In the genomic region with DNA sequence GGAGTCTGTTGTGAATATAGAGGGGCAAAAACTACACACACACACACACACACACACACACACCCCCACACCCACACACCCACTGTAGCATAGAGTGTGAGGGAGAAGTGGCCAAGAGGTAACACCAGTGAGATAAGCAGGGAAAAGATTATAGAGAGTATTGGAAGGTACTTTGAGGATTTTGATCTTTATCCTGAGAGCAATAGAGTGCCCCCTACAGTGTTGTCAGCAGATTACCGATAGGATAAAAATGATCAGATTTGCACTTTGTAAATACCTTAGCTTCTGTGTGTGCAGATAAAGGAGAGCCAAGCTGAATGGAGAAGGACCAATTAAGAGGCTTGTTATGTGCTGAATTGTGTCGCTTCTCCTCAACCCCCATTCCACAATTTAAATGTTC, we compare ENCODE assay signal across 14 cellular contexts. TPM values are rescaled to one million over a fixed set of nuclear protein-coding genes. Genes with fewer than 3 reads are reported as not detected.
A peak's percentile ranks its signal among the peaks of the same experiment; 100 is the strongest.
DNase-seq lines count a peak whose midpoint lies in the region; ATAC-seq, FAIRE-seq and TF ChIP-seq lines count a peak whose summit lies in the region.
"Had no signal": no experiment of that assay in that cellular context is flagged by ENCODE, and none has a peak within 500 bp of the region (broad histone marks: within the 10 kb centered on the region; RNA-seq: fewer than 3 reads in every experiment).

No MANE protein-coding gene starts in this region.

- H3K9me3 ChIP-seq in H9 (ENCODE audit: control insufficient read depth, low read depth, low read length), result no peaks in the 10 kb centered on the region
- H3K9me3 ChIP-seq in WERI-Rb-1 (ENCODE audit: severe bottlenecking), result no peaks in the 10 kb centered on the region
- H3K9me3 ChIP-seq: colonic mucosa, heart left ventricle, thyroid gland had no signal

- peak; percentile 61 for FAIRE-seq in D721Med (lab: Jason Lieb, UNC)

- H3K4me3 ChIP-seq in WERI-Rb-1 (ENCODE audit: low read depth, low read length) (no peak overlapping the region), coronary artery (no peak overlapping the region)
- H3K4me3 ChIP-seq: colonic mucosa, heart left ventricle, thyroid gland had no signal

- H3K27ac Mint-ChIP-seq in H9, result no peak overlapping the region
- H3K27ac Mint-ChIP-seq: IgD-negative memory B cell had no signal

- DNase-seq in D721Med (ENCODE audit: insufficient read length, low spot score), result no peak
- DNase-seq in H9, result no peak
- no peak for DNase-seq in WERI-Rb-1
- DNase-seq in lung microvascular endothelial cell (ENCODE audit: low read depth in 2 of 2), result peak; percentile 1 to 2
- no peak for DNase-seq in coronary artery (ENCODE audit: low spot score)
- no peak for DNase-seq in HT-29 (ENCODE audit: low spot score)
- no peak for DNase-seq in NCI-H187 treated with DMSO at 0.1 percent for 48 hours (lab: John Stamatoyannopoulos, UW)
- DNase-seq: activated naive CD4-positive, alpha-beta T cell treated with Interleukin-2 at 50 U/mL for 16 hours; colonic mucosa; heart left ventricle; NCI-H446; thyroid gland had no signal

- no peak overlapping the region for H3K9ac ChIP-seq in H9 (ENCODE audit: extremely low read depth, insufficient read length, low read length)

- no peak overlapping the region for H3K4me3 Mint-ChIP-seq in H9
- H3K4me3 Mint-ChIP-seq: IgD-negative memory B cell had no signal

- no peak overlapping the region for H2BK120ac ChIP-seq in H9 (ENCODE audit: low read depth, low read length, poor library complexity, severe bottlenecking)

- TF ChIP-seq CTCF in D721Med (IDR thresholded peaks at IDR 0.05; ENCODE audit: insufficient read depth, missing control alignments), result peak; percentile 38
- peak; percentile 51; the same call in 2 of the 3 replicates for TF ChIP-seq CTCF in H9 (conservative IDR thresholded peaks at IDR 0.05)
- TF ChIP-seq CTCF in WERI-Rb-1 (IDR thresholded peaks at IDR 0.05; ENCODE audit: low read depth, low read length), result peak; percentile 56
- TF ChIP-seq CTCF in coronary artery (IDR thresholded peaks at IDR 0.05), result no peak

- H3K27me3 ChIP-seq in H9 (ENCODE audit: insufficient read depth, low read length) (no peaks in the 10 kb centered on the region), WERI-Rb-1 (ENCODE audit: insufficient read depth, low read depth, severe bottlenecking) (no peaks in the 10 kb centered on the region)
- H3K27me3 ChIP-seq: colonic mucosa, heart left ventricle, thyroid gland had no signal

- no peak overlapping the region for H3K27ac ChIP-seq in H9 (ENCODE audit: insufficient read length, low read depth, low read length)
- no peak overlapping the region for H3K27ac ChIP-seq in WERI-Rb-1
- H3K27ac ChIP-seq in coronary artery, result no peak overlapping the region
- H3K27ac ChIP-seq: colonic mucosa, heart left ventricle, thyroid gland had no signal

- no peak overlapping the region for H2BK15ac ChIP-seq in H9 (ENCODE audit: low read depth, low read length)

- no peak overlapping the region for H2AK5ac ChIP-seq in H9 (ENCODE audit: insufficient read length, low read length)

- no peak overlapping the region for H2BK12ac ChIP-seq in H9 (ENCODE audit: insufficient read length, low read depth, low read length)

- no peak overlapping the region for H4K5ac ChIP-seq in H9 (ENCODE audit: insufficient read length, low read depth, low read length)

- H3K36me3 Mint-ChIP-seq in H9 (ENCODE audit: insufficient read depth in 1 of 3, low read depth in 3 of 3), result no peaks in the 10 kb centered on the region; a peak in 1 of 7 replicates

- H4K8ac ChIP-seq in H9 (replicated peaks; ENCODE audit: insufficient read length, low read depth, low read length), result no peak overlapping the region

- no peak overlapping the region for H3K4ac ChIP-seq in H9 (ENCODE audit: low read depth, low read length)

- H2BK5ac ChIP-seq in H9 (ENCODE audit: insufficient read length, low read length), result no peak overlapping the region

- H3K4me1 ChIP-seq in H9 (ENCODE audit: insufficient read depth, low read length), result no peaks in the 10 kb centered on the region
- H3K4me1 ChIP-seq: colonic mucosa, heart left ventricle, thyroid gland had no signal

- H3K23ac ChIP-seq in H9 (ENCODE audit: insufficient read length, low read depth, low read length), result no peak overlapping the region

- H3K56ac ChIP-seq in H9 (ENCODE audit: insufficient read length, low read depth, low read length), result no peak overlapping the region

- no peaks in the 10 kb centered on the region for H4K20me1 ChIP-seq in H9 (ENCODE audit: control insufficient read depth, insufficient read depth, insufficient read length)

- no peak overlapping the region for H4K91ac ChIP-seq in H9 (ENCODE audit: insufficient read length, low read depth, low read length)

- H3K23me2 ChIP-seq in H9 (ENCODE audit: insufficient read length, low read depth, low read length, poor library complexity, severe bottlenecking), result no peaks in the 10 kb centered on the region

- H3K9me3 Mint-ChIP-seq in H9, result no peaks in the 10 kb centered on the region
- H3K9me3 Mint-ChIP-seq: IgD-negative memory B cell had no signal

- no peaks in the 10 kb centered on the region for H3K27me3 Mint-ChIP-seq in H9 (ENCODE audit: low read depth)
- H3K27me3 Mint-ChIP-seq: IgD-negative memory B cell had no signal

- peaks cover 14% of the 10 kb centered on the region for H3K36me3 ChIP-seq in WERI-Rb-1
- H3K36me3 ChIP-seq: colonic mucosa, thyroid gland had no signal

- no peak overlapping the region for H3K4me2 ChIP-seq in H9 (ENCODE audit: insufficient read depth, insufficient read length, low read length)

- H3K79me1 ChIP-seq in H9 (ENCODE audit: insufficient read depth, low read depth, low read length, poor library complexity, severe bottlenecking), result no peaks in the 10 kb centered on the region

- H3K79me2 ChIP-seq in H9 (ENCODE audit: insufficient read depth, low read length), result no peaks in the 10 kb centered on the region

- H3K14ac ChIP-seq in H9 (ENCODE audit: insufficient read depth, low read length), result no peak overlapping the region

- ATAC-seq in HG03469 (IDR thresholded peaks at IDR 0.05; ENCODE audit: unreplicated experiment), result no peak
- ATAC-seq: heart left ventricle had no signal

- H3K18ac ChIP-seq in H9 (ENCODE audit: insufficient read length, low read depth, low read length), result no peak overlapping the region

- no CpG with 5 or more reads among the region's 2 CpGs for whole genome bisulfite sequencing in H9 (ENCODE audit: extremely low coverage, insufficient read length, low lambda C conversion rate)

- H2AFZ ChIP-seq in H9 (ENCODE audit: low read length), result no peak overlapping the region

- peaks cover 0 to 4% of the 10 kb centered on the region in 2 experiments; a peak in 2 of 4 replicates for H3K4me1 Mint-ChIP-seq in H9

- H3T11ph ChIP-seq in H9 (ENCODE audit: low read length), result no peak overlapping the region

- H2BK20ac ChIP-seq in H9 (ENCODE audit: low read depth, low read length, poor library complexity, severe bottlenecking), result no peak overlapping the region

RNA-seq across cellular contexts. Expression of a gene that starts 32.3 kb away (rescaled TPM):
- total RNA-seq in H9 (2021), result 47.3 and 57.7 TPM in 2 replicates
- total RNA-seq in lung microvascular endothelial cell, result 29.9 and 48.2 TPM in 2 replicates
- 27.2 and 30.0 TPM in 2 replicates for total RNA-seq in HT-29 (2014; rRNA removed; shearing (Covaris generic))

Comparison
In these comparisons a context has a peak if more than half of its experiments do, and no peak if none do; other contexts are left out.
1. DNase-seq: peak in lung microvascular endothelial cell (2 of 2); none in D721Med (single experiment), H9 (single experiment), WERI-Rb-1 (single experiment), coronary artery (single experiment), HT-29 (single experiment) and NCI-H187 treated with DMSO at 0.1 percent for 48 hours (single experiment).